In the genomic region with DNA sequence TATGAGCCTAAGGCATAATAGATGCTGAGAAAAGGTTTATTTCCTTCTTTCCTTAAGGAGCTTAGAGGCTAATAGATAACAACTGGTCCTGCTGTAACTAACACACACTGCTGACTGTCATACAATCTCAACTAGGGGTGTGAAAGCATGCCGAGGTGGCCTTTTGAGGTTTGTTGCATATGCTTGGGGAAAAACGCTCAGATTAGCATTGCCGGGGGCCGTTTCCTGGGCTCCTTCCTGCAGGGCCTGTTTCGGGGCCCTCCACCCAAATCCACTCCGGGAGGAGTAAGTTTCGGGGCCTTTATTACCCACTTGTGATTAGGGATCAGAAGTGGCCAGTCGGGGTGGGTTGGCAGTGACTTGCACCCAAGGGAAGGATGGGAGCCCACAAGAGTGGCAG, we compare ENCODE assay signal across 18 cellular contexts. TPM values are rescaled to one million over a fixed set of nuclear protein-coding genes. Genes with fewer than 3 reads are reported as not detected.
A peak's percentile ranks its signal among the peaks of the same experiment; 100 is the strongest.
DNase-seq lines count a peak whose midpoint lies in the region; ATAC-seq, FAIRE-seq and TF ChIP-seq lines count a peak whose summit lies in the region.
"Had no signal": no experiment of that assay in that cellular context is flagged by ENCODE, and none has a peak within 500 bp of the region (broad histone marks: within the 10 kb centered on the region; RNA-seq: fewer than 3 reads in every experiment).

No MANE protein-coding gene starts in this region.

- DNase-seq in breast epithelium (ENCODE audit: low spot score in 2 of 2), result no peak
- no peak for DNase-seq in mammary epithelial cell
- DNase-seq in Peyer's patch, result peak in 2 of 3 donors; percentile 36 to 51
- no peak for DNase-seq in K562 (ENCODE audit: extremely low read depth in 1 of 4, low spot score in 3 of 4)
- DNase-seq in PC-9, result no peak
- DNase-seq: activated gamma-delta T cell treated with Interleukin-2 at 50 U/mL for 16 hours, brain microvascular endothelial cell, left ventricle myocardium superior, NCI-H187, SHP77, T1000 had no signal

- H3K9me2 ChIP-seq in PC-9 (ENCODE audit: insufficient read depth), result no peaks in the 10 kb centered on the region

- peaks cover 32% of the 10 kb centered on the region for H3K4me1 Mint-ChIP-seq in stimulated activated memory B cell treated with anti-CD40 and anti-IgM and Interleukin-4, amounts not matched to agents 10 μg/mL and 1 μg/mL and 100 μg/mL, for 72 hours

- H3K79me2 ChIP-seq in mammary epithelial cell (ENCODE audit: insufficient read depth, low read length) (no peaks in the 10 kb centered on the region), K562 (ENCODE audit: control insufficient read depth, insufficient read depth, low read length) (no peaks in the 10 kb centered on the region), PC-9 (ENCODE audit: low read depth) (no peaks in the 10 kb centered on the region)

- H3K27me3 Mint-ChIP-seq in stimulated activated memory B cell treated with anti-CD40 and anti-IgM and Interleukin-4, amounts not matched to agents 10 μg/mL and 1 μg/mL and 100 μg/mL, for 72 hours, result no peaks in the 10 kb centered on the region

- no peak for ATAC-seq in K562
- no peak for ATAC-seq in stimulated activated memory B cell treated with anti-CD40 and anti-IgM and Interleukin-4, amounts not matched to agents 10 μg/mL and 1 μg/mL and 100 μg/mL, for 72 hours
- no peak for ATAC-seq in HG03521 (IDR thresholded peaks at IDR 0.05; ENCODE audit: unreplicated experiment)
- no peak for ATAC-seq in HG02885 (IDR thresholded peaks at IDR 0.05; ENCODE audit: poor library complexity, unreplicated experiment)
- ATAC-seq: left ventricle myocardium superior had no signal

- peaks cover 7% of the 10 kb centered on the region for H3K9me3 Mint-ChIP-seq in stimulated activated memory B cell treated with anti-CD40 and anti-IgM and Interleukin-4, amounts not matched to agents 10 μg/mL and 1 μg/mL and 100 μg/mL, for 72 hours

- BruUV-seq in mammary epithelial cell (replicated peaks; lab: Mats Ljungman, UMichigan) (no TSS peak), K562 (replicated peaks; lab: Mats Ljungman, UMichigan) (no TSS peak), PC-9 (replicated peaks; lab: Mats Ljungman, UMichigan) (no TSS peak)

- CTCF ChIA-PET in mammary epithelial cell (lab: Charles Lee; ENCODE audit: low non-redundant PET), result no interaction called here
- CTCF ChIA-PET in K562 (lab: Yijun Ruan, JAX; ENCODE audit: low intra/inter-chr PET ratio), result no interaction called here
- CTCF ChIA-PET in PC-9 (lab: Charles Lee), result no interaction called here

- TF ChIP-seq RAD21 in K562 (CRISPR knock-in tag; conservative IDR thresholded peaks at IDR 0.05 in 1 of 2, IDR thresholded peaks at IDR 0.05 in 1 of 2), result no peak

- H3K27me3 ChIP-seq in breast epithelium (no peaks in the 10 kb centered on the region), mammary epithelial cell (ENCODE audit: insufficient read depth, low read length) (no peaks in the 10 kb centered on the region), Peyer's patch (no peaks in the 10 kb centered on the region), K562 (ENCODE audit: control insufficient read depth in 2 of 2, insufficient read depth in 2 of 2, low read length in 2 of 2) (no peaks in the 10 kb centered on the region), PC-9 (ENCODE audit: insufficient read depth, low read depth) (no peaks in the 10 kb centered on the region)
- H3K27me3 ChIP-seq: brain microvascular endothelial cell had no signal

- in situ Hi-C loops in mammary epithelial cell (cut with MboI; ENCODE audit: low sequenced_read_pairs in 2 of 2) (loop anchor here in 1 of 2 donors (5.0 kb wide), 1 partner anchor 84 kb away; no protein-coding TSS in a partner anchor), K562 (cut with MboI) (loop anchor here (5.0 kb wide), 1 partner anchor 89 kb away; no protein-coding TSS in a partner anchor)

- 93% methylated on average over 6 of the region's 8 CpGs for WGBS in mammary epithelial cell (ENCODE audit: low coverage, missing lambda C conversion rate)
- 72% methylated on average over 8 of the region's 8 CpGs for WGBS in K562 (ENCODE audit: insufficient coverage, low coverage, missing lambda C conversion rate)

- intact Hi-C loops in breast epithelium (cut with DNase I; ENCODE audit: low total_unique reads) (loop anchor here (5.0 kb wide), 1 partner anchor 84 kb away; no protein-coding TSS in a partner anchor), mammary epithelial cell (cut with micrococcal nuclease) (loop anchor here (10.0 kb wide), 1 partner anchor 482 kb away; no protein-coding TSS in a partner anchor), K562 (cut with micrococcal nuclease) (loop anchor here (10.0 kb wide), 1 partner anchor 482 kb away; no protein-coding TSS in a partner anchor), PC-9 (cut with micrococcal nuclease; ENCODE audit: unreplicated experiment) (loop anchor here (5.0 kb wide), 1 partner anchor 199 kb away; no protein-coding TSS in a partner anchor)

- H2AFZ ChIP-seq in mammary epithelial cell (ENCODE audit: low read depth, low read length) (no peak overlapping the region), K562 (ENCODE audit: low read depth, low read length) (no peak overlapping the region), PC-9 (no peak overlapping the region)

- H3K9me3 ChIP-seq in breast epithelium (peaks cover 12 to 14% of the 10 kb centered on the region in 2 donors), mammary epithelial cell (replicated peaks; ENCODE audit: insufficient read depth, low read length) (peaks cover 4% of the 10 kb centered on the region), Peyer's patch (peaks cover 0 to 5% (median 0%) of the 10 kb centered on the region in 4 donors), K562 (replicated peaks; ENCODE audit: control insufficient read depth, insufficient read depth, low read depth, low read length) (peaks cover 8% of the 10 kb centered on the region), PC-9 (ENCODE audit: insufficient read depth, low read depth) (peaks cover 3% of the 10 kb centered on the region; the same call in 1 of the 2 replicates)

- no peak for FAIRE-seq in K562 (lab: Jason Lieb, UNC)
- FAIRE-seq: H54, HTR-8/SVneo had no signal

- no peaks in the 10 kb centered on the region for H3K36me3 ChIP-seq in breast epithelium
- no peaks in the 10 kb centered on the region for H3K36me3 ChIP-seq in mammary epithelial cell (ENCODE audit: insufficient read depth, low read length)
- no peaks in the 10 kb centered on the region for H3K36me3 ChIP-seq in Peyer's patch
- H3K36me3 ChIP-seq in K562 (ENCODE audit: control insufficient read depth, insufficient read depth, low read length), result no peaks in the 10 kb centered on the region
- H3K36me3 ChIP-seq in PC-9 (ENCODE audit: low read depth), result no peaks in the 10 kb centered on the region
- H3K36me3 ChIP-seq: brain microvascular endothelial cell had no signal

- POLR2A ChIA-PET in K562 (lab: Yijun Ruan, JAX), result interaction anchor here (0.6 to 1.4 kb wide), 4 partner anchors 14 to 117 kb away, joined by 3 to 4 read pairs (median 4); no protein-coding TSS in a partner anchor
- POLR2A ChIA-PET in PC-9 (lab: Charles Lee; ENCODE audit: unreplicated experiment), result no interaction called here

- H4K20me1 ChIP-seq in mammary epithelial cell (ENCODE audit: insufficient read depth, low read length) (no peaks in the 10 kb centered on the region), K562 (replicated peaks; ENCODE audit: control insufficient read depth, insufficient read depth, low read length) (no peaks in the 10 kb centered on the region), PC-9 (ENCODE audit: insufficient read depth) (no peaks in the 10 kb centered on the region)

- peak overlapping the region; percentile 59 for H3K27ac Mint-ChIP-seq in stimulated activated memory B cell treated with anti-CD40 and anti-IgM and Interleukin-4, amounts not matched to agents 10 μg/mL and 1 μg/mL and 100 μg/mL, for 72 hours

- H3K4me2 ChIP-seq in mammary epithelial cell (ENCODE audit: insufficient read depth, low read depth, low read length) (no peak overlapping the region), K562 (ENCODE audit: insufficient read depth, low read length) (no peak overlapping the region), PC-9 (no peak overlapping the region)

- H3K9ac ChIP-seq in mammary epithelial cell (ENCODE audit: insufficient read depth, low read length), result no peak overlapping the region
- H3K9ac ChIP-seq in K562 (ENCODE audit: insufficient read depth in 1 of 2, low read depth in 2 of 2, low read length in 2 of 2), result no peak overlapping the region

- dilution Hi-C loops in mammary epithelial cell (cut with HindIII; ENCODE audit: low sequenced_read_pairs), result loop anchor here (10.0 kb wide), 1 partner anchor 192 kb away; no protein-coding TSS in a partner anchor

- peak overlapping the region; percentile 69 to 80 for H3K27ac ChIP-seq in breast epithelium
- no peak overlapping the region for H3K27ac ChIP-seq in mammary epithelial cell (ENCODE audit: insufficient read depth, low read depth, low read length)
- peak overlapping the region in 1 of 4 donors; percentile 75 for H3K27ac ChIP-seq in Peyer's patch
- H3K27ac ChIP-seq in K562 (ENCODE audit: extremely low read depth, low read depth, low read length), result no peak overlapping the region
- no peak overlapping the region for H3K27ac ChIP-seq in PC-9
- H3K27ac ChIP-seq: brain microvascular endothelial cell had no signal

- H3K4me3 ChIP-seq in breast epithelium, result no peak overlapping the region
- H3K4me3 ChIP-seq in mammary epithelial cell (replicated peaks in 1 of 3; ENCODE audit: insufficient read depth in 1 of 3, low read depth in 2 of 3, low read length in 3 of 3), result no peak overlapping the region
- H3K4me3 ChIP-seq in Peyer's patch, result no peak overlapping the region
- H3K4me3 ChIP-seq in K562, result no peak overlapping the region
- no peak overlapping the region for H3K4me3 ChIP-seq in PC-9

- H3K9me1 ChIP-seq in K562 (ENCODE audit: control insufficient read depth, insufficient read depth, low read length), result no peaks in the 10 kb centered on the region

- TF ChIP-seq POLR2A in breast epithelium (IDR thresholded peaks at IDR 0.05), result no peak
- no peak for TF ChIP-seq POLR2A in Peyer's patch (IDR thresholded peaks at IDR 0.05)
- no peak for TF ChIP-seq POLR2A in K562 (conservative IDR thresholded peaks at IDR 0.05)

- H3K36me3 Mint-ChIP-seq in stimulated activated memory B cell treated with anti-CD40 and anti-IgM and Interleukin-4, amounts not matched to agents 10 μg/mL and 1 μg/mL and 100 μg/mL, for 72 hours, result peaks cover 10% of the 10 kb centered on the region

- H3F3A ChIP-seq in PC-9 (ENCODE audit: insufficient read depth, low read depth), result no peaks in the 10 kb centered on the region

- H3K4me3 Mint-ChIP-seq in stimulated activated memory B cell treated with anti-CD40 and anti-IgM and Interleukin-4, amounts not matched to agents 10 μg/mL and 1 μg/mL and 100 μg/mL, for 72 hours, result no peak overlapping the region

- peaks cover 7 to 9% of the 10 kb centered on the region in 2 donors for H3K4me1 ChIP-seq in breast epithelium
- peaks cover 18% of the 10 kb centered on the region for H3K4me1 ChIP-seq in mammary epithelial cell (ENCODE audit: insufficient read depth, low read length)
- H3K4me1 ChIP-seq in Peyer's patch, result peaks cover 0 to 30% (median 16%) of the 10 kb centered on the region in 4 donors
- peaks cover 13 to 22% of the 10 kb centered on the region in 2 experiments; a peak in 4 of 5 replicates for H3K4me1 ChIP-seq in K562 (replicated peaks in 1 of 2; ENCODE audit: control insufficient read depth in 2 of 2, insufficient read depth in 2 of 2, low read length in 2 of 2)
- H3K4me1 ChIP-seq in PC-9 (replicated peaks; ENCODE audit: insufficient read depth), result peaks cover 28% of the 10 kb centered on the region

- no peak for TF ChIP-seq EP300 in K562 (IDR thresholded peaks at IDR 0.05; ENCODE audit: low read length)

- TF ChIP-seq CTCF in breast epithelium (IDR thresholded peaks at IDR 0.05) (no peak), mammary epithelial cell (conservative IDR thresholded peaks at IDR 0.05 in 1 of 2, IDR thresholded peaks at IDR 0.05 in 1 of 2; ENCODE audit: extremely low read depth in 1 of 2, insufficient read depth in 1 of 2, low read depth in 1 of 2, low read length in 2 of 2) (no peak), Peyer's patch (IDR thresholded peaks at IDR 0.05) (no peak), K562 (IDR thresholded peaks at IDR 0.05 in 2 of 3, conservative IDR thresholded peaks at IDR 0.05 in 1 of 3; ENCODE audit: insufficient read depth in 2 of 3, low read depth in 1 of 3, low read length in 3 of 3) (no peak), PC-9 (conservative IDR thresholded peaks at IDR 0.05) (no peak)

RNA-seq across cellular contexts. Expression of a gene that starts 27.2 kb away (rescaled TPM):
- 10 to 100 TPM; 11.5 to 29.0 (median 12.0) TPM for total RNA-seq in breast epithelium
- 1 to 10 TPM in 1 of 2 donors, under 1 TPM in 1; 0.82 to 4.0 TPM for total RNA-seq in mammary epithelial cell
- polyA plus RNA-seq in mammary epithelial cell, result 3.1 TPM
- polyA minus RNA-seq in mammary epithelial cell, result not detected
- 10 to 100 TPM in 3 of 4 donors, 1 to 10 TPM in 1; 6.7 to 95.7 (median 11.5) TPM for total RNA-seq in Peyer's patch
- 51.0 and 78.1 TPM in 2 replicates for total RNA-seq in K562 (2011; cell fraction: chromatin; rRNA removed; ENCODE audit: low replicate concordance)
- 34.9 and 38.6 TPM in 2 replicates for total RNA-seq in K562 (2011; cell fraction: nucleolus; rRNA removed)
- total RNA-seq in K562 (2011; cell fraction: nucleoplasm; rRNA removed), result 48.1 and 85.4 TPM in 2 replicates
- total RNA-seq in K562 (2014; rRNA removed), result 45.3 and 48.0 TPM in 2 replicates
- total RNA-seq in K562 (2014; rRNA removed; fragmentation: Illumina TruSeq; extraction: Trizol), result 41.6 and 42.3 TPM in 2 replicates
- 37.3 and 39.4 TPM in 2 replicates for total RNA-seq in K562 (2015; rRNA removed; fragmentation: Illumina TruSeq; extraction: Trizol)
- 41.5 and 50.9 TPM in 2 replicates for total RNA-seq in K562 (2021)
- 64.5 and 69.8 TPM in 2 replicates for polyA plus RNA-seq in K562 (2011; rRNA removed)
- 45.8 and 49.9 TPM in 2 replicates for polyA plus RNA-seq in K562 (2011; cell fraction: cytosol; rRNA removed)
- polyA plus RNA-seq in K562 (2011; cell fraction: nucleus; rRNA removed), result 27.5 and 28.0 TPM in 2 replicates
- 41.5 and 91.2 TPM in 2 replicates for polyA plus RNA-seq in K562 (2012)
- 48.3 and 50.5 TPM in 2 replicates for polyA plus RNA-seq in K562 (2014; fragmentation: Illumina TruSeq; extraction: Trizol)
- polyA plus RNA-seq in K562 (2014; fragmentation: Nextera tagmentation; extraction: Ambion mirVana), result 1 to 10 TPM; 7.8 to 9.1 TPM
- 53.2 and 54.5 TPM in 2 replicates for polyA plus RNA-seq in K562 (2014; rRNA removed)
- polyA minus RNA-seq in K562 (2011; rRNA and poly(A)+ RNA removed), result 59.8 and 70.7 TPM in 2 replicates
- 34.8 and 46.1 TPM in 2 replicates for polyA minus RNA-seq in K562 (2011; cell fraction: cytosol; rRNA and poly(A)+ RNA removed)
- polyA minus RNA-seq in K562 (2011; cell fraction: nucleus; rRNA and poly(A)+ RNA removed), result 19.0 and 26.1 TPM in 2 replicates
- not detected in 2 replicates for total RNA-seq in PC-9 (2021)
- total RNA-seq: epithelial cell of proximal tubule had no signal
- polyA plus RNA-seq: neural cell had no signal

RNA-seq across cellular contexts. Expression of a gene that starts 49.3 kb away (rescaled TPM):
- total RNA-seq in breast epithelium (100 to 1,000 TPM; 156 to 444 (median 190) TPM), mammary epithelial cell (100 to 1,000 TPM; 105 to 242 TPM), Peyer's patch (10 to 100 TPM; 50.3 to 80.3 (median 67.6) TPM), K562 (2014; rRNA removed) (115 and 139 TPM in 2 replicates), K562 (2014; rRNA removed; fragmentation: Illumina TruSeq; extraction: Trizol) (161 and 179 TPM in 2 replicates), K562 (2015; rRNA removed; fragmentation: Illumina TruSeq; extraction: Trizol) (164 and 178 TPM in 2 replicates), K562 (2021) (150 and 154 TPM in 2 replicates), PC-9 (2021) (31.6 and 34.6 TPM in 2 replicates)
- polyA plus RNA-seq in mammary epithelial cell (179 TPM), K562 (2011; rRNA removed) (272 TPM in 2 replicates), K562 (2014; fragmentation: Illumina TruSeq; extraction: Trizol) (163 and 197 TPM in 2 replicates), K562 (2014; fragmentation: Nextera tagmentation; extraction: Ambion mirVana) (10 to 100 TPM; 45.7 to 58.2 TPM), K562 (2014; rRNA removed) (176 and 186 TPM in 2 replicates)
- polyA minus RNA-seq in mammary epithelial cell, result 66.8 TPM
- 70.1 and 115 TPM in 2 replicates for total RNA-seq in K562 (2011; cell fraction: chromatin; rRNA removed; ENCODE audit: low replicate concordance)
- total RNA-seq in K562 (2011; cell fraction: nucleolus; rRNA removed), result 141 and 156 TPM in 2 replicates
- 172 and 258 TPM in 2 replicates for total RNA-seq in K562 (2011; cell fraction: nucleoplasm; rRNA removed)
- 152 and 184 TPM in 2 replicates for polyA plus RNA-seq in K562 (2011; cell fraction: cytosol; rRNA removed)
- 41.7 and 74.9 TPM in 2 replicates for polyA plus RNA-seq in K562 (2011; cell fraction: nucleus; rRNA removed)
- polyA plus RNA-seq in K562 (2012), result 137 and 336 TPM in 2 replicates
- polyA minus RNA-seq in K562 (2011; rRNA and poly(A)+ RNA removed), result 101 and 126 TPM in 2 replicates
- 59.4 and 78.2 TPM in 2 replicates for polyA minus RNA-seq in K562 (2011; cell fraction: cytosol; rRNA and poly(A)+ RNA removed)
- 17.5 and 30.3 TPM in 2 replicates for polyA minus RNA-seq in K562 (2011; cell fraction: nucleus; rRNA and poly(A)+ RNA removed)

Comparison
In these comparisons a context has a peak if more than half of its experiments do, and no peak if none do; other contexts are left out.
1. H3K27ac ChIP-seq: peak in breast epithelium (2 of 2); none in mammary epithelial cell (single experiment), K562 (single experiment) and PC-9 (single experiment).
2. DNase-seq: peak in Peyer's patch (2 of 3); none in breast epithelium (0 of 2), mammary epithelial cell (single experiment), K562 (0 of 4) and PC-9 (0 of 2).